In genomic region chr2:199848323-199848722, GRCh38 we compare ENCODE assay signal across 12 cellular contexts.
"Had no signal": no experiment of that assay in that cellular context is flagged by ENCODE, and none has a peak within 500 bp of the region (broad histone marks: within the 10 kb centered on the region; RNA-seq: fewer than 3 reads in every experiment).

No MANE protein-coding gene starts in this region.

- H3K27ac ChIP-seq: left ventricle myocardium inferior, ovary had no signal

- H3K4me3 ChIP-seq: left ventricle myocardium inferior, mucosa of descending colon, ovary had no signal

- H3K27ac Mint-ChIP-seq: naive thymus-derived CD4-positive, alpha-beta T cell had no signal

- H3K9me3 Mint-ChIP-seq: naive thymus-derived CD4-positive, alpha-beta T cell had no signal

- ATAC-seq: mucosa of descending colon; naive thymus-derived CD4-positive, alpha-beta T cell; sciatic nerve; stimulated activated naive CD8-positive, alpha-beta T cell treated with anti-CD3 and anti-CD28 coated beads, Interleukin-15, Interleukin-2, amounts not matched to agents 100 U/mL and 50 U/mL, for 24 hours had no signal

- DNase-seq: activated CD4-positive, CD25-positive, alpha-beta regulatory T cell treated with anti-CD3 and anti-CD28 coated beads, Interleukin-2, amount 50 U/mL, for 72 hours; activated naive CD4-positive, alpha-beta T cell; activated T-cell treated with anti-CD3 and anti-CD28 coated beads for 4 hours; effector memory CD4-positive, alpha-beta T cell; foreskin fibroblast; hypothalamus; left ventricle myocardium inferior; mucosa of descending colon; naive thymus-derived CD4-positive, alpha-beta T cell; ovary; stimulated activated naive CD8-positive, alpha-beta T cell treated with anti-CD3 and anti-CD28 coated beads, Interleukin-15, Interleukin-2, amounts not matched to agents 100 U/mL and 50 U/mL, for 24 hours had no signal

- H3K9me3 ChIP-seq: left ventricle myocardium inferior, mucosa of descending colon, ovary had no signal

- H3K36me3 ChIP-seq: left ventricle myocardium inferior, ovary had no signal

- H3K27me3 ChIP-seq: ovary had no signal
